In the genomic region with DNA sequence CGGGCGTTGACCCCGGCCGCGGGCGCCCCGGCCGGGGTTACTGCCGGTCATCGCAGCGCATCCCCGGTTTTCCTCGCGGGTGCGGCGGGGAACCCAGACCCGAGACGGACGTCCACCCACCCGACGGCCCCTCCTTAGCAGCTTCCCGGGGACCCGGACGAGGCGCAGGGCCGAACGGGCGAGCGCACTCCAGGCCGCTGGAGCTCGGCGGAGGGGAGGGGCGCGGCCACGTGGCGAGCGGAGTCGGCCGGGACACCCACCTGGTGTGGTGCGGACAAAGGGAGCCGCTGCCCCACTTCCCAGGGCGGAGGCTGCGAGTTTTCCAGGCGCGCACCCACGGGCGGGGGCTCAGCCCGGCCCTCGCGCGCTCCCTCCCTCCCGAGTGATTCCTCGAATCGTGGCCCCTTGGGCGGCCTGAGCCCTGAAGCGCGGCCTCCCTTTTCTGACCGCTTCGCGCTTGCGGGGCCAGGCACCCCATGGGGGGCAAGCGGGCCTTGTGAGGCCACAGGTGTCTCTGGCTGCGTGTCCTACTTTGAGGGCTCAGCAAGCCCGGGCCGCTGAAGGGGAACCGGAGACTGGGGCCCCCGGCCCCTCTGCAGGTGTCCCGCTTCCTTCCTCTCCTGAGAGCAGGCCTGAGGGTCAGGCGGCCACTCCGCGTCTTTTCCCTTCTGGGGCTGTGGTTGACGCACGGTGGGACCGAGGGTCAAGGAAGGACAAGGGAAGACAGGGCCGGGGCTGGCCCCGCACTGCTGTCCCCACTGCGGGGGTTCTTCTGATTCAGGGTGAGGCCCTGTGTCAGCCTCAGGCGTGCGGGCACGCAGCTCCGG, we compare ENCODE assay signal across 8 cellular contexts. TPM values are rescaled to one million over a fixed set of nuclear protein-coding genes. Genes with fewer than 3 reads are reported as not detected.
A peak's percentile ranks its signal among the peaks of the same experiment; 100 is the strongest.
DNase-seq lines count a peak whose midpoint lies in the region; ATAC-seq and TF ChIP-seq lines count a peak whose summit lies in the region.

No MANE protein-coding gene starts in this region.

- H3K4me2 ChIP-seq in DOHH2 (ENCODE audit: low read length): peak overlapping the region; percentile 98

- peaks cover 20% of the 10 kb centered on the region for H4K20me1 ChIP-seq in DOHH2 (ENCODE audit: control insufficient read depth, insufficient read depth, low read depth, low read length)

- H3K4me3 Mint-ChIP-seq in activated naive CD8-positive, alpha-beta T cell treated with anti-CD3 and anti-CD28 coated beads, Interleukin-2, amount 50 U/mL, for 24 hours: peak overlapping the region; percentile 80

- H3K27me3 ChIP-seq in DOHH2 (ENCODE audit: control insufficient read depth, low read length): no peaks in the 10 kb centered on the region
- no peaks in the 10 kb centered on the region for H3K27me3 ChIP-seq in iPS-20b (ENCODE audit: insufficient read depth, low read length)
- no peaks in the 10 kb centered on the region for H3K27me3 ChIP-seq in stomach

- TF ChIP-seq CTCF in DOHH2 (IDR thresholded peaks at IDR 0.05; ENCODE audit: low read depth, low read length, poor library complexity, severe bottlenecking): no peak
- TF ChIP-seq CTCF in stomach (IDR thresholded peaks at IDR 0.05): no peak
- no peak for TF ChIP-seq CTCF in GM10266 (IDR thresholded peaks at IDR 0.05; ENCODE audit: control insufficient read depth, insufficient read depth, low read depth, missing control alignments)

- peak overlapping the region; percentile 79 for H3K27ac Mint-ChIP-seq in activated naive CD8-positive, alpha-beta T cell treated with anti-CD3 and anti-CD28 coated beads, Interleukin-2, amount 50 U/mL, for 24 hours

- H3K4me1 ChIP-seq in DOHH2 (ENCODE audit: control insufficient read depth, low read length) (peaks cover 46% of the 10 kb centered on the region), iPS-20b (ENCODE audit: insufficient read depth, low read length) (peaks cover 11% of the 10 kb centered on the region; the same call in 1 of the 2 replicates), stomach (peaks cover 54 to 85% (median 75%) of the 10 kb centered on the region in 4 donors)

- no peaks in the 10 kb centered on the region for H3K27me3 Mint-ChIP-seq in activated naive CD8-positive, alpha-beta T cell treated with anti-CD3 and anti-CD28 coated beads, Interleukin-2, amount 50 U/mL, for 24 hours

- ATAC-seq in GM21515 (IDR thresholded peaks at IDR 0.05; ENCODE audit: unreplicated experiment): peak; percentile 6
- peak; percentile 8 for ATAC-seq in activated naive CD8-positive, alpha-beta T cell treated with anti-CD3 and anti-CD28 coated beads, Interleukin-2, amount 50 U/mL, for 24 hours

- H3K4me3 ChIP-seq in DOHH2 (ENCODE audit: low read length) (peak overlapping the region; percentile 92), iPS-20b (ENCODE audit: low read length) (peak overlapping the region; percentile 68; the same call in 1 of the 2 replicates), stomach (peak overlapping the region; percentile 81 to 91 (median 88))

- H3K36me3 Mint-ChIP-seq in activated naive CD8-positive, alpha-beta T cell treated with anti-CD3 and anti-CD28 coated beads, Interleukin-2, amount 50 U/mL, for 24 hours (ENCODE audit: low read depth): peaks cover 5% of the 10 kb centered on the region

- H3K9me2 ChIP-seq in DOHH2 (replicated peaks; ENCODE audit: control insufficient read depth, low read length): no peaks in the 10 kb centered on the region

- H3K36me3 ChIP-seq in DOHH2 (ENCODE audit: control insufficient read depth, low read length) (peaks cover 59% of the 10 kb centered on the region), iPS-20b (ENCODE audit: insufficient read depth, low read depth, low read length) (peaks cover 21% of the 10 kb centered on the region), stomach (peaks cover 17 to 23% (median 21%) of the 10 kb centered on the region in 4 donors)

- TF ChIP-seq EP300 in Ishikawa (IDR thresholded peaks at IDR 0.05; ENCODE audit: borderline replicate concordance) (no peak), stomach (IDR thresholded peaks at IDR 0.05) (peak; percentile 36)

- DNase-seq in activated naive CD8-positive, alpha-beta T cell treated with anti-CD3 and anti-CD28 coated beads, Interleukin-2, amount 50 U/mL, for 24 hours: no peak
- DNase-seq in stomach (no peak), GM10266 (ENCODE audit: extremely low spot score) (no peak), NCI-H1048 (lab: John Stamatoyannopoulos, UW) (no peak)

- peaks cover 19% of the 10 kb centered on the region for H3K4me1 Mint-ChIP-seq in activated naive CD8-positive, alpha-beta T cell treated with anti-CD3 and anti-CD28 coated beads, Interleukin-2, amount 50 U/mL, for 24 hours

- peaks cover 9% of the 10 kb centered on the region; the same call in 1 of the 2 replicates for H3F3A ChIP-seq in DOHH2 (ENCODE audit: control insufficient read depth, insufficient read depth)

- H3K27ac ChIP-seq in DOHH2 (ENCODE audit: low read depth, low read length): peak overlapping the region; percentile 92
- peak overlapping the region; percentile 94 for H3K27ac ChIP-seq in iPS-20b (ENCODE audit: low read length)
- H3K27ac ChIP-seq in stomach: peak overlapping the region; percentile 91 to 99 (median 97)

- intact Hi-C loops in stomach (cut with DNase I; ENCODE audit: low total_unique reads): no loop called here

- 9 to 20% (median 12%) methylated on average over 25 to 81 of the region's 81 CpGs for WGBS in stomach, 5 donors

- H3K9me3 Mint-ChIP-seq in activated naive CD8-positive, alpha-beta T cell treated with anti-CD3 and anti-CD28 coated beads, Interleukin-2, amount 50 U/mL, for 24 hours: no peaks in the 10 kb centered on the region

- peak overlapping the region; percentile 91; the same call in 1 of the 2 replicates for H3K9ac ChIP-seq in iPS-20b (ENCODE audit: low read depth, low read length)

- no peak for TF ChIP-seq POLR2A in stomach (IDR thresholded peaks at IDR 0.05)

- no peaks in the 10 kb centered on the region for H3K9me3 ChIP-seq in DOHH2 (ENCODE audit: control insufficient read depth, insufficient read depth, low read length)
- H3K9me3 ChIP-seq in iPS-20b (ENCODE audit: insufficient read depth, low read depth, low read length): no peaks in the 10 kb centered on the region
- H3K9me3 ChIP-seq in stomach: no peaks in the 10 kb centered on the region

- TF ChIP-seq RAD21 in Ishikawa (IDR thresholded peaks at IDR 0.05; ENCODE audit: low read depth): no peak

- H3K79me2 ChIP-seq in DOHH2 (ENCODE audit: control insufficient read depth, low read length): peaks cover 56% of the 10 kb centered on the region

TF ChIP-seq in Ishikawa, 13 proteins besides CTCF, POLR2A, EP300 and RAD21:
- TF ChIP-seq, protein P1, sequence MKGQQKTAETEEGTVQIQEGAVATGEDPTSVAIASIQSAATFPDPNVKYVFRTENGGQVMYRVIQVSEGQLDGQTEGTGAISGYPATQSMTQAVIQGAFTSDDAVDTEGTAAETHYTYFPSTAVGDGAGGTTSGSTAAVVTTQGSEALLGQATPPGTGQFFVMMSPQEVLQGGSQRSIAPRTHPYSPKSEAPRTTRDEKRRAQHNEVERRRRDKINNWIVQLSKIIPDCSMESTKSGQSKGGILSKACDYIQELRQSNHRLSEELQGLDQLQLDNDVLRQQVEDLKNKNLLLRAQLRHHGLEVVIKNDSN (IDR thresholded peaks at IDR 0.05): peak; percentile 65
- TF ChIP-seq YY1 (IDR thresholded peaks at IDR 0.05; ENCODE audit: low read depth) (no peak), ZBTB7A (IDR thresholded peaks at IDR 0.05; ENCODE audit: low read depth) (peak; percentile 14; the same call in 1 of the 2 replicates), EGR1 (IDR thresholded peaks at IDR 0.05) (no peak), CREB1 (IDR thresholded peaks at IDR 0.05; ENCODE audit: low read depth) (no peak)
- TF ChIP-seq, protein P2, sequence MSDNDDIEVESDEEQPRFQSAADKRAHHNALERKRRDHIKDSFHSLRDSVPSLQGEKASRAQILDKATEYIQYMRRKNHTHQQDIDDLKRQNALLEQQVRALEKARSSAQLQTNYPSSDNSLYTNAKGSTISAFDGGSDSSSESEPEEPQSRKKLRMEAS (IDR thresholded peaks at IDR 0.05): peak; percentile 89

RNA-seq across cellular contexts. Expression of a gene that starts 1.1 kb away (rescaled TPM):
- total RNA-seq in stomach: 100 to 1,000 TPM in 3 of 5 donors, 10 to 100 TPM in 2; 22.8 to 268 (median 175) TPM
- polyA plus RNA-seq in stomach: 10 to 100 TPM; 36.0 to 97.8 (median 53.3) TPM

RNA-seq across cellular contexts. Expression of a gene that starts 33.5 kb away (rescaled TPM):
- total RNA-seq in stomach: 100 to 1,000 TPM in 2 of 5 donors, 10 to 100 TPM in 3; 63.2 to 286 (median 94.6) TPM
- polyA plus RNA-seq in stomach: 100 to 1,000 TPM; 126 to 189 (median 174) TPM

RNA-seq across cellular contexts. Expression of a gene that starts 47.5 kb away (rescaled TPM):
- 100 to 1,000 TPM in 1 of 5 donors, 10 to 100 TPM in 4; 28.0 to 329 (median 86.4) TPM for total RNA-seq in stomach
- 100 to 1,000 TPM; 103 to 139 (median 129) TPM for polyA plus RNA-seq in stomach

RNA-seq across cellular contexts. Expression of a gene that starts 47.5 kb away (rescaled TPM):
- total RNA-seq in stomach: 10 to 100 TPM; 12.5 to 66.5 (median 28.3) TPM
- polyA plus RNA-seq in stomach: 10 to 100 TPM; 22.5 to 55.2 (median 26.0) TPM
